Comparison of ENCODE assay signal across 11 cellular contexts in the genomic region with DNA sequence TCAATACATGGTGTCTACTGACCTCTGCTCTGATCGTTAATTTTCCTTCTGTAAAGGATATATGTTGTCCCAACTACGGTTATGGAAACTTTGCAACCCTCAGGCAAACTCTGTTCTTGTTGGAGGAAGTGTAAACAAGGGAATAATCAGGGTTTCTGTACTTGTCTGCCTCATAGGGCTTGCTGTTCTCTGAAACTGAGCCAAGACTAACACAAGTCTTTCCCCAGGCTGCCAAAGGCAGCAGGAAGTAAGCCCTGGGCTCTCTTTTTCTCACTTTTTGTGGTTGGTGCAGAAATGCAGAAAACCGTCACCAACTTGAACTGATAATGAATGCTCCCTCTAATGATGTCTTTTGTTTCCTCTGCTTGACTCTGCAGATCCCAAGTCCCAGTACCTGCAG. TPM values are rescaled to one million over a fixed set of nuclear protein-coding genes. Genes with fewer than 3 reads are reported as not detected.
DNase-seq lines count a peak whose midpoint lies in the region; ATAC-seq and TF ChIP-seq lines count a peak whose summit lies in the region.
"Had no signal": no experiment of that assay in that cellular context is flagged by ENCODE, and none has a peak within 500 bp of the region (broad histone marks: within the 10 kb centered on the region; RNA-seq: fewer than 3 reads in every experiment).

No MANE protein-coding gene starts in this region.

- H3K27me3 ChIP-seq in ascending aorta (no peaks in the 10 kb centered on the region), gastrocnemius medialis (no peaks in the 10 kb centered on the region)
- H3K27me3 ChIP-seq: sigmoid colon had no signal

- H3K27ac ChIP-seq in ascending aorta (peak overlapping the region; percentile 67), gastrocnemius medialis (peak overlapping the region in 3 of 4 donors; percentile 17 to 31 (median 27))

- H3K4me1 ChIP-seq in ascending aorta (peaks cover 12 to 34% of the 10 kb centered on the region in 2 donors), gastrocnemius medialis (peaks cover 16 to 29% of the 10 kb centered on the region in 2 donors)
- H3K4me1 ChIP-seq: sigmoid colon had no signal

- in situ Hi-C loops in gastrocnemius medialis (cut with MboI; ENCODE audit: low sequenced_read_pairs in 4 of 4): no loop called here

- H3K4me3 ChIP-seq in ascending aorta: no peak overlapping the region
- H3K4me3 ChIP-seq in gastrocnemius medialis: no peak overlapping the region
- H3K4me3 ChIP-seq: sigmoid colon had no signal

- H3K9me3 ChIP-seq in ascending aorta: no peaks in the 10 kb centered on the region
- H3K9me3 ChIP-seq in gastrocnemius medialis: no peaks in the 10 kb centered on the region
- H3K9me3 ChIP-seq: sigmoid colon had no signal

- TF ChIP-seq CTCF in ascending aorta (IDR thresholded peaks at IDR 0.05) (no peak), gastrocnemius medialis (IDR thresholded peaks at IDR 0.05 in 4 of 5, conservative IDR thresholded peaks at IDR 0.05 in 1 of 5) (no peak)

- intact Hi-C loops in ascending aorta (cut with DNase I) (no loop called here), Right ventricle myocardium superior (cut with DNase I) (no loop called here), gastrocnemius medialis (cut with DNase I; ENCODE audit: low total_unique reads) (no loop called here)

- ATAC-seq in Right ventricle myocardium superior (ENCODE audit: poor library complexity) (peak; percentile 92), gastrocnemius medialis (peak in 1 of 2 donors; percentile 58), GM18909 (IDR thresholded peaks at IDR 0.05; ENCODE audit: poor library complexity, unreplicated experiment) (no peak)

- DNase-seq in H4 (ENCODE audit: low spot score): peak; percentile 73
- DNase-seq in ascending aorta (ENCODE audit: low spot score in 2 of 2): no peak
- DNase-seq in Right ventricle myocardium superior: no peak
- peak in 1 of 2 donors; percentile 17 for DNase-seq in gastrocnemius medialis
- DNase-seq in AG08396 (ENCODE audit: low spot score): no peak
- DNase-seq in KG1 (lab: John Stamatoyannopoulos, UW): no peak
- no peak for DNase-seq in glomerular visceral epithelial cell (ENCODE audit: extremely low spot score)
- DNase-seq: cortex of kidney, Karpas-422, sigmoid colon had no signal

- no peak for TF ChIP-seq POLR2A in gastrocnemius medialis (IDR thresholded peaks at IDR 0.05)

- H3K36me3 ChIP-seq in ascending aorta (peaks cover 3 to 7% of the 10 kb centered on the region in 2 donors), gastrocnemius medialis (peaks cover 0 to 18% of the 10 kb centered on the region in 2 donors)
- H3K36me3 ChIP-seq: sigmoid colon had no signal

RNA-seq across cellular contexts. Expression of gene CYP4X1, which starts 7.6 kb away (rescaled TPM):
- total RNA-seq in H4 (2014; rRNA removed; shearing (Covaris generic)): 0.17 TPM in 1 of 2 replicates, not detected in the other
- total RNA-seq in ascending aorta: 17.2 TPM
- total RNA-seq in Right ventricle myocardium superior: 1.9 TPM
- 1 to 10 TPM in 3 of 4 donors, under 1 TPM in 1; 0.90 to 3.6 (median 2.6) TPM for total RNA-seq in gastrocnemius medialis

RNA-seq across cellular contexts. Expression of gene CYP4Z1, which starts 36.0 kb away (rescaled TPM):
- not detected in 2 replicates for total RNA-seq in H4 (2014; rRNA removed; shearing (Covaris generic))
- total RNA-seq in ascending aorta: 4.8 TPM
- total RNA-seq in Right ventricle myocardium superior: 0.86 TPM
- total RNA-seq in gastrocnemius medialis: 1 to 10 TPM in 1 of 4 donors, under 1 TPM in 3; 0.26 to 2.1 (median 0.55) TPM
